9 cellular contexts compared by ENCODE assay signal in genomic region chr10:62080905-62081304, GRCh38.
DNase-seq lines count a peak whose midpoint lies in the region; ATAC-seq, FAIRE-seq and TF ChIP-seq lines count a peak whose summit lies in the region.
"Had no signal": no experiment of that assay in that cellular context is flagged by ENCODE, and none has a peak within 500 bp of the region (broad histone marks: within the 10 kb centered on the region; RNA-seq: fewer than 3 reads in every experiment).

No MANE protein-coding gene starts in this region.

- FAIRE-seq in H54 (lab: Jason Lieb, UNC), result no peak

- H3K36me3 Mint-ChIP-seq in activated naive CD4-positive, alpha-beta T cell treated with anti-CD3 and anti-CD28 coated beads, Interleukin-2, amount 50 U/mL, for 72 hours, result peaks cover 34 to 86% of the 10 kb centered on the region in 2 donors
- H3K36me3 Mint-ChIP-seq in natural killer cell treated with Interleukin-12 subunit alpha and Interleukin-12 subunit beta and Interleukin-15 and Interleukin-18, amount 100 ng/mL, for 72 hours, result peaks cover 30% of the 10 kb centered on the region

- no peaks in the 10 kb centered on the region for H3K27me3 Mint-ChIP-seq in natural killer cell treated with Interleukin-12 subunit alpha and Interleukin-12 subunit beta and Interleukin-15 and Interleukin-18, amount 100 ng/mL, for 72 hours

- H3K27me3 ChIP-seq in ACC112 (ENCODE audit: insufficient read depth, low read length), result no peaks in the 10 kb centered on the region
- H3K27me3 ChIP-seq: body of pancreas had no signal

- H3K4me3 Mint-ChIP-seq in natural killer cell treated with Interleukin-12 subunit alpha and Interleukin-12 subunit beta and Interleukin-15 and Interleukin-18, amount 100 ng/mL, for 72 hours, result peak overlapping the region; percentile 24

- TF ChIP-seq POLR2A in H54 (IDR thresholded peaks at IDR 0.05; ENCODE audit: low read depth, low read length), result no peak

- H3K27ac ChIP-seq in ACC112 (ENCODE audit: low read depth, low read length), result peak overlapping the region; percentile 97

- peaks cover 75% of the 10 kb centered on the region for H3K4me1 ChIP-seq in ACC112 (ENCODE audit: control insufficient read depth, insufficient read depth, low read length, unreplicated experiment)

- H3K4me1 Mint-ChIP-seq in natural killer cell treated with Interleukin-12 subunit alpha and Interleukin-12 subunit beta and Interleukin-15 and Interleukin-18, amount 100 ng/mL, for 72 hours (ENCODE audit: low read depth in 2 of 2), result peaks cover 46 to 52% of the 10 kb centered on the region in 2 donors

- H3K79me2 ChIP-seq in ACC112 (ENCODE audit: control insufficient read depth, insufficient read depth, low read length, unreplicated experiment), result peaks cover 36% of the 10 kb centered on the region

- H3K36me3 ChIP-seq in ACC112 (ENCODE audit: insufficient read depth, low read length), result peaks cover 20% of the 10 kb centered on the region

- no peak for DNase-seq in activated naive CD4-positive, alpha-beta T cell treated with anti-CD3 and anti-CD28 coated beads, Interleukin-2, amount 50 U/mL, for 72 hours (ENCODE audit: low spot score in 2 of 2)
- DNase-seq in natural killer cell treated with Interleukin-12 subunit alpha and Interleukin-12 subunit beta and Interleukin-15 and Interleukin-18, amount 100 ng/mL, for 72 hours (ENCODE audit: low spot score), result no peak
- no peak for DNase-seq in stimulated activated CD4-positive, alpha-beta T cell treated with anti-CD3 and anti-CD28 coated beads, Interleukin-1b, Interleukin-23, amount 100 ng/mL, for 48 hours
- DNase-seq in AML-193 (lab: John Stamatoyannopoulos, UW) (no peak), T1000 (lab: John Stamatoyannopoulos, UW) (no peak), H54 (ENCODE audit: insufficient read length, low spot score) (no peak)
- DNase-seq: body of pancreas had no signal

- H3K27ac Mint-ChIP-seq in activated naive CD4-positive, alpha-beta T cell treated with anti-CD3 and anti-CD28 coated beads, Interleukin-2, amount 50 U/mL, for 72 hours, result peak overlapping the region; percentile 65 to 92
- peak overlapping the region; percentile 82 to 92 for H3K27ac Mint-ChIP-seq in natural killer cell treated with Interleukin-12 subunit alpha and Interleukin-12 subunit beta and Interleukin-15 and Interleukin-18, amount 100 ng/mL, for 72 hours

- TF ChIP-seq CTCF in GM12872 (IDR thresholded peaks at IDR 0.05; ENCODE audit: insufficient read depth, low read depth, low read length), result peak; percentile 25; the same call in 1 of the 3 replicates

- ATAC-seq in activated naive CD4-positive, alpha-beta T cell treated with anti-CD3 and anti-CD28 coated beads, Interleukin-2, amount 50 U/mL, for 72 hours, result no peak
- ATAC-seq in natural killer cell treated with Interleukin-12 subunit alpha and Interleukin-12 subunit beta and Interleukin-15 and Interleukin-18, amount 100 ng/mL, for 72 hours, result no peak
- ATAC-seq: body of pancreas had no signal

- no peak overlapping the region for H3K4me3 ChIP-seq in ACC112 (ENCODE audit: low read depth, low read length)
- H3K4me3 ChIP-seq: body of pancreas had no signal

- peaks cover 0 to 10% of the 10 kb centered on the region in 2 donors for H3K9me3 Mint-ChIP-seq in activated naive CD4-positive, alpha-beta T cell treated with anti-CD3 and anti-CD28 coated beads, Interleukin-2, amount 50 U/mL, for 72 hours
- peaks cover 2% of the 10 kb centered on the region for H3K9me3 Mint-ChIP-seq in natural killer cell treated with Interleukin-12 subunit alpha and Interleukin-12 subunit beta and Interleukin-15 and Interleukin-18, amount 100 ng/mL, for 72 hours

- H2AFZ ChIP-seq in ACC112 (ENCODE audit: low read length, unreplicated experiment), result no peak overlapping the region
